ENCODE assay signal across 1 cellular context in the genomic region with DNA sequence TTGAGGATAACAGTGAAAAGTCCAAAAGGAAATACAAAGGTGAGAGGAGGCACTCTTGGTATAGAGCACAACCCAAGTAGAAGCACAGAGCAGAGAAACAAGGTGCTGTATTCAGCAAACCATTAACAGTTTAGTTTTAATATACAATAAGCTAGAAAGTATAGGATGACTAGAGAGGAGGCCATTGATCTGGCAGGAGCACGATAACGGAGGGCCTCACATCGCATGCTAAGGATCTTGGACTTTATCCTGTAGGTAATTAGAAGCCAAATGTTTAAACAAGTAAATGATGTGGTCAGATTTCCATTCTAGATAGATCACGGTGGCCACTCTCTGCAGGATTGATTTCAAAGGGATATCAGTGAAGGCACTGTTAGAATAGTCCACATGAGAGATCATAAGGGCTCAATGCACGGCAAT.
TF ChIP-seq lines count a peak whose summit lies in the region.

No MANE protein-coding gene starts in this region.

TF ChIP-seq in HepG2, 621 proteins besides CTCF, POLR2A, EP300 and RAD21 (continues in another document):
- TF ChIP-seq, protein P1, sequence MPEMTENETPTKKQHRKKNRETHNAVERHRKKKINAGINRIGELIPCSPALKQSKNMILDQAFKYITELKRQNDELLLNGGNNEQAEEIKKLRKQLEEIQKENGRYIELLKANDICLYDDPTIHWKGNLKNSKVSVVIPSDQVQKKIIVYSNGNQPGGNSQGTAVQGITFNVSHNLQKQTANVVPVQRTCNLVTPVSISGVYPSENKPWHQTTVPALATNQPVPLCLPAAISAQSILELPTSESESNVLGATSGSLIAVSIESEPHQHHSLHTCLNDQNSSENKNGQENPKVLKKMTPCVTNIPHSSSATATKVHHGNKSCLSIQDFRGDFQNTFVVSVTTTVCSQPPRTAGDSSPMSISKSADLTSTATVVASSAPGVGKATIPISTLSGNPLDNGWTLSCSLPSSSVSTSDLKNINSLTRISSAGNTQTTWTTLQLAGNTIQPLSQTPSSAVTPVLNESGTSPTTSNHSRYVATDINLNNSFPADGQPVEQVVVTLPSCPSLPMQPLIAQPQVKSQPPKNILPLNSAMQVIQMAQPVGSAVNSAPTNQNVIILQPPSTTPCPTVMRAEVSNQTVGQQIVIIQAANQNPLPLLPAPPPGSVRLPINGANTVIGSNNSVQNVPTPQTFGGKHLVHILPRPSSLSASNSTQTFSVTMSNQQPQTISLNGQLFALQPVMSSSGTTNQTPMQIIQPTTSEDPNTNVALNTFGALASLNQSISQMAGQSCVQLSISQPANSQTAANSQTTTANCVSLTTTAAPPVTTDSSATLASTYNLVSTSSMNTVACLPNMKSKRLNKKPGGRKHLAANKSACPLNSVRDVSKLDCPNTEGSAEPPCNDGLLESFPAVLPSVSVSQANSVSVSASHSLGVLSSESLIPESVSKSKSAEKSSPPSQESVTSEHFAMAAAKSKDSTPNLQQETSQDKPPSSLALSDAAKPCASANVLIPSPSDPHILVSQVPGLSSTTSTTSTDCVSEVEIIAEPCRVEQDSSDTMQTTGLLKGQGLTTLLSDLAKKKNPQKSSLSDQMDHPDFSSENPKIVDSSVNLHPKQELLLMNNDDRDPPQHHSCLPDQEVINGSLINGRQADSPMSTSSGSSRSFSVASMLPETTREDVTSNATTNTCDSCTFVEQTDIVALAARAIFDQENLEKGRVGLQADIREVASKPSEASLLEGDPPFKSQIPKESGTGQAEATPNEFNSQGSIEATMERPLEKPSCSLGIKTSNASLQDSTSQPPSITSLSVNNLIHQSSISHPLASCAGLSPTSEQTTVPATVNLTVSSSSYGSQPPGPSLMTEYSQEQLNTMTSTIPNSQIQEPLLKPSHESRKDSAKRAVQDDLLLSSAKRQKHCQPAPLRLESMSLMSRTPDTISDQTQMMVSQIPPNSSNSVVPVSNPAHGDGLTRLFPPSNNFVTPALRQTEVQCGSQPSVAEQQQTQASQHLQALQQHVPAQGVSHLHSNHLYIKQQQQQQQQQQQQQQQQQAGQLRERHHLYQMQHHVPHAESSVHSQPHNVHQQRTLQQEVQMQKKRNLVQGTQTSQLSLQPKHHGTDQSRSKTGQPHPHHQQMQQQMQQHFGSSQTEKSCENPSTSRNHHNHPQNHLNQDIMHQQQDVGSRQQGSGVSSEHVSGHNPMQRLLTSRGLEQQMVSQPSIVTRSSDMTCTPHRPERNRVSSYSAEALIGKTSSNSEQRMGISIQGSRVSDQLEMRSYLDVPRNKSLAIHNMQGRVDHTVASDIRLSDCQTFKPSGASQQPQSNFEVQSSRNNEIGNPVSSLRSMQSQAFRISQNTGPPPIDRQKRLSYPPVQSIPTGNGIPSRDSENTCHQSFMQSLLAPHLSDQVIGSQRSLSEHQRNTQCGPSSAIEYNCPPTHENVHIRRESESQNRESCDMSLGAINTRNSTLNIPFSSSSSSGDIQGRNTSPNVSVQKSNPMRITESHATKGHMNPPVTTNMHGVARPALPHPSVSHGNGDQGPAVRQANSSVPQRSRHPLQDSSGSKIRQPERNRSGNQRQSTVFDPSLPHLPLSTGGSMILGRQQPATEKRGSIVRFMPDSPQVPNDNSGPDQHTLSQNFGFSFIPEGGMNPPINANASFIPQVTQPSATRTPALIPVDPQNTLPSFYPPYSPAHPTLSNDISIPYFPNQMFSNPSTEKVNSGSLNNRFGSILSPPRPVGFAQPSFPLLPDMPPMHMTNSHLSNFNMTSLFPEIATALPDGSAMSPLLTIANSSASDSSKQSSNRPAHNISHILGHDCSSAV (CRISPR knock-in tag; IDR thresholded peaks at IDR 0.05; ENCODE audit: borderline replicate concordance): no peak
- TF ChIP-seq MEIS1 (CRISPR knock-in tag; IDR thresholded peaks at IDR 0.05; ENCODE audit: borderline replicate concordance) (no peak), TRIM22 (IDR thresholded peaks at IDR 0.05) (no peak), MXD4 (CRISPR knock-in tag; IDR thresholded peaks at IDR 0.05) (0 out of 2 replicates have a peak, but pooled peaks have one; percentile 17), ZNF605 (CRISPR knock-in tag; IDR thresholded peaks at IDR 0.05) (no peak), DR1 (CRISPR knock-in tag; IDR thresholded peaks at IDR 0.05) (no peak), MATR3 (CRISPR knock-in tag; IDR thresholded peaks at IDR 0.05) (no peak), THAP11 (CRISPR knock-in tag; IDR thresholded peaks at IDR 0.05) (no peak), ZBTB4 (CRISPR knock-in tag; IDR thresholded peaks at IDR 0.05; ENCODE audit: borderline replicate concordance) (no peak), ZBTB7B (CRISPR knock-in tag; IDR thresholded peaks at IDR 0.05) (no peak), ZFYVE20 (CRISPR knock-in tag; IDR thresholded peaks at IDR 0.05; ENCODE audit: borderline replicate concordance, low read depth) (no peak), SIX1 (CRISPR knock-in tag; IDR thresholded peaks at IDR 0.05; ENCODE audit: borderline replicate concordance) (peak; percentile 95), ZNF737 (CRISPR knock-in tag; IDR thresholded peaks at IDR 0.05; ENCODE audit: borderline replicate concordance) (no peak), SUZ12 (IDR thresholded peaks at IDR 0.05; ENCODE audit: low read depth, low read length) (no peak), FOXK2 (IDR thresholded peaks at IDR 0.05) (no peak), ZNF451 (CRISPR knock-in tag; IDR thresholded peaks at IDR 0.05) (no peak), CBFB (CRISPR knock-in tag; IDR thresholded peaks at IDR 0.05) (peak; percentile 96), SRSF4 (IDR thresholded peaks at IDR 0.05; ENCODE audit: low read depth, low read length, poor library complexity, severe bottlenecking) (no peak), HNRNPUL1 (IDR thresholded peaks at IDR 0.05; ENCODE audit: low read depth, low read length) (no peak), ZNF230 (CRISPR knock-in tag; IDR thresholded peaks at IDR 0.05) (no peak), MLXIP (CRISPR knock-in tag; IDR thresholded peaks at IDR 0.05; ENCODE audit: borderline replicate concordance) (no peak), SYNCRIP (IDR thresholded peaks at IDR 0.05; ENCODE audit: insufficient read depth, low read depth, low read length) (no peak), NFRKB (IDR thresholded peaks at IDR 0.05) (no peak), PCBP2 (optimal IDR thresholded peaks at IDR 0.05; ENCODE audit: low read depth, low read length, poor library complexity, severe bottlenecking) (no peak), ZNF124 (CRISPR knock-in tag; IDR thresholded peaks at IDR 0.05) (peak; percentile 48; the same call in 1 of the 2 replicates), ETV6 (CRISPR knock-in tag; conservative IDR thresholded peaks at IDR 0.05) (no peak), HOXA7 (CRISPR knock-in tag; IDR thresholded peaks at IDR 0.05) (no peak), SRF (IDR thresholded peaks at IDR 0.05; ENCODE audit: low read depth, low read length) (no peak), GLMP (CRISPR knock-in tag; IDR thresholded peaks at IDR 0.05; ENCODE audit: borderline replicate concordance) (no peak), MLLT10 (CRISPR knock-in tag; IDR thresholded peaks at IDR 0.05) (no peak), FOXA3 (CRISPR knock-in tag; IDR thresholded peaks at IDR 0.05) (peak; percentile 81; the same call in 1 of the 2 replicates)
- TF ChIP-seq, protein P2, sequence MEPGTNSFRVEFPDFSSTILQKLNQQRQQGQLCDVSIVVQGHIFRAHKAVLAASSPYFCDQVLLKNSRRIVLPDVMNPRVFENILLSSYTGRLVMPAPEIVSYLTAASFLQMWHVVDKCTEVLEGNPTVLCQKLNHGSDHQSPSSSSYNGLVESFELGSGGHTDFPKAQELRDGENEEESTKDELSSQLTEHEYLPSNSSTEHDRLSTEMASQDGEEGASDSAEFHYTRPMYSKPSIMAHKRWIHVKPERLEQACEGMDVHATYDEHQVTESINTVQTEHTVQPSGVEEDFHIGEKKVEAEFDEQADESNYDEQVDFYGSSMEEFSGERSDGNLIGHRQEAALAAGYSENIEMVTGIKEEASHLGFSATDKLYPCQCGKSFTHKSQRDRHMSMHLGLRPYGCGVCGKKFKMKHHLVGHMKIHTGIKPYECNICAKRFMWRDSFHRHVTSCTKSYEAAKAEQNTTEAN (CRISPR knock-in tag; conservative IDR thresholded peaks at IDR 0.05): no peak
- TF ChIP-seq, protein P3, sequence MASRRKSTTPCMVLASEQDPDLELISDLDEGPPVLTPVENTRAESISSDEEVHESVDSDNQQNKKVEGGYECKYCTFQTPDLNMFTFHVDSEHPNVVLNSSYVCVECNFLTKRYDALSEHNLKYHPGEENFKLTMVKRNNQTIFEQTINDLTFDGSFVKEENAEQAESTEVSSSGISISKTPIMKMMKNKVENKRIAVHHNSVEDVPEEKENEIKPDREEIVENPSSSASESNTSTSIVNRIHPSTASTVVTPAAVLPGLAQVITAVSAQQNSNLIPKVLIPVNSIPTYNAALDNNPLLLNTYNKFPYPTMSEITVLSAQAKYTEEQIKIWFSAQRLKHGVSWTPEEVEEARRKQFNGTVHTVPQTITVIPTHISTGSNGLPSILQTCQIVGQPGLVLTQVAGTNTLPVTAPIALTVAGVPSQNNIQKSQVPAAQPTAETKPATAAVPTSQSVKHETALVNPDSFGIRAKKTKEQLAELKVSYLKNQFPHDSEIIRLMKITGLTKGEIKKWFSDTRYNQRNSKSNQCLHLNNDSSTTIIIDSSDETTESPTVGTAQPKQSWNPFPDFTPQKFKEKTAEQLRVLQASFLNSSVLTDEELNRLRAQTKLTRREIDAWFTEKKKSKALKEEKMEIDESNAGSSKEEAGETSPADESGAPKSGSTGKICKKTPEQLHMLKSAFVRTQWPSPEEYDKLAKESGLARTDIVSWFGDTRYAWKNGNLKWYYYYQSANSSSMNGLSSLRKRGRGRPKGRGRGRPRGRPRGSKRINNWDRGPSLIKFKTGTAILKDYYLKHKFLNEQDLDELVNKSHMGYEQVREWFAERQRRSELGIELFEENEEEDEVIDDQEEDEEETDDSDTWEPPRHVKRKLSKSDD (CRISPR knock-in tag; IDR thresholded peaks at IDR 0.05; ENCODE audit: low read depth): no peak
- TF ChIP-seq, protein P4, sequence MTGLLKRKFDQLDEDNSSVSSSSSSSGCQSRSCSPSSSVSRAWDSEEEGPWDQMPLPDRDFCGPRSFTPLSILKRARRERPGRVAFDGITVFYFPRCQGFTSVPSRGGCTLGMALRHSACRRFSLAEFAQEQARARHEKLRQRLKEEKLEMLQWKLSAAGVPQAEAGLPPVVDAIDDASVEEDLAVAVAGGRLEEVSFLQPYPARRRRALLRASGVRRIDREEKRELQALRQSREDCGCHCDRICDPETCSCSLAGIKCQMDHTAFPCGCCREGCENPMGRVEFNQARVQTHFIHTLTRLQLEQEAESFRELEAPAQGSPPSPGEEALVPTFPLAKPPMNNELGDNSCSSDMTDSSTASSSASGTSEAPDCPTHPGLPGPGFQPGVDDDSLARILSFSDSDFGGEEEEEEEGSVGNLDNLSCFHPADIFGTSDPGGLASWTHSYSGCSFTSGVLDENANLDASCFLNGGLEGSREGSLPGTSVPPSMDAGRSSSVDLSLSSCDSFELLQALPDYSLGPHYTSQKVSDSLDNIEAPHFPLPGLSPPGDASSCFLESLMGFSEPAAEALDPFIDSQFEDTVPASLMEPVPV (CRISPR knock-in tag; IDR thresholded peaks at IDR 0.05): no peak
